Comparison of ENCODE assay signal across 27 cellular contexts in the genomic region with DNA sequence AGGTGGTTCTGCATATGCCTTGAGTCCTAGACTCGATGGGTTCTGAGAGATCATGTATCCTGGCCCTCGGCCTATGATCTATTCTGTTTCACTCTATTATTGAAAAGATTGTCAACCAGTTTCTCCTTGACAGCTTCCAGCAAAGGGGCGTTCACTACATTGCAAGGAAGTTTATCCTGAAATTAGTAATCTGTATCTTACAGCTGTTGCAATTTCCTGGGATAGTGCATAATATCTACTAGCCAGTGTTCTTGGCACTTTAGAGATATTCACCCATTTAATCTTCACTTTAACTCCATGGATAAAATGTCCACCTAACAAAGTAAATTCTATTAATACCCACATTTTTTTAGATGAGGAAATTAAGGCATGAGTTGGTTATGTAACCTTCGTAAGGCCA.
"Had no signal": no experiment of that assay in that cellular context is flagged by ENCODE, and none has a peak within 500 bp of the region (broad histone marks: within the 10 kb centered on the region; RNA-seq: fewer than 3 reads in every experiment).

No MANE protein-coding gene starts in this region.

- ATAC-seq: naive thymus-derived CD4-positive, alpha-beta T cell; natural killer cell; stimulated activated effector memory CD8-positive, alpha-beta T cell treated with anti-CD3 and anti-CD28 coated beads, Interleukin-12 subunit alpha, Interleukin-12 subunit beta, amount 100 ng/mL, for 72 hours; stimulated activated naive B cell treated with anti-CD40 and anti-IgM and Interleukin-4, amounts not matched to agents 10 μg/mL and 1 μg/mL and 100 μg/mL, for 72 hours had no signal

- H3K4me1 Mint-ChIP-seq: naive thymus-derived CD4-positive, alpha-beta T cell; natural killer cell; nephron; neural progenitor cell; stimulated activated effector memory CD8-positive, alpha-beta T cell treated with anti-CD3 and anti-CD28 coated beads, Interleukin-12 subunit alpha, Interleukin-12 subunit beta, amount 100 ng/mL, for 72 hours; stimulated activated naive B cell treated with anti-CD40 and anti-IgM and Interleukin-4, amounts not matched to agents 10 μg/mL and 1 μg/mL and 100 μg/mL, for 72 hours had no signal

- H3K27me3 ChIP-seq: neural progenitor cell, ovary, right atrium auricular region, right lobe of liver, sigmoid colon, stomach, thyroid gland, tibial nerve, upper lobe of left lung, vagina had no signal

- DNase-seq: naive thymus-derived CD4-positive, alpha-beta T cell; natural killer cell; occipital lobe; ovary; retina; right lobe of liver; sigmoid colon; small intestine; stimulated activated CD4-positive, alpha-beta T cell treated with anti-CD3 and anti-CD28 coated beads, Interleukin-15, amount 100 ng/mL, for 24 hours; stimulated activated CD4-positive, alpha-beta T cell treated with anti-CD3 and anti-CD28 coated beads, Interleukin-2, amount 100 ng/mL, for 24 hours; stimulated activated CD4-positive, alpha-beta T cell treated with anti-CD3 and anti-CD28 coated beads, Interleukin-2, amount 100 ng/mL, for 48 hours; stimulated activated CD4-positive, alpha-beta T cell treated with anti-CD3 and anti-CD28 coated beads, Interleukin-4, amount 100 ng/mL, for 24 hours; stimulated activated naive B cell treated with anti-CD40 and anti-IgM and Interleukin-4, amounts not matched to agents 10 μg/mL and 1 μg/mL and 100 μg/mL, for 72 hours; stimulated activated naive CD4-positive, alpha-beta T cell treated with Interleukin-2 at 50 U/mL for 16 hours; stomach; thyroid gland; trophoblast cell; upper lobe of left lung had no signal

- H2AFZ ChIP-seq: neural progenitor cell had no signal

- H3K9ac ChIP-seq: neural progenitor cell had no signal

- H3K4me2 ChIP-seq: neural progenitor cell had no signal

- H3K9me3 Mint-ChIP-seq: stimulated activated naive B cell treated with anti-CD40 and anti-IgM and Interleukin-4, amounts not matched to agents 10 μg/mL and 1 μg/mL and 100 μg/mL, for 72 hours had no signal

- H3K4me3 ChIP-seq: neural progenitor cell, ovary, prostate gland, right atrium auricular region, right lobe of liver, sigmoid colon, stomach, thoracic aorta, thyroid gland, tibial nerve, upper lobe of left lung, vagina had no signal

- H3K36me3 ChIP-seq: neural progenitor cell, ovary, prostate gland, right atrium auricular region, right lobe of liver, sigmoid colon, stomach, thoracic aorta, thyroid gland, tibial nerve, upper lobe of left lung, vagina had no signal

- H3K36me3 Mint-ChIP-seq: naive thymus-derived CD4-positive, alpha-beta T cell; natural killer cell; neural progenitor cell; stimulated activated effector memory CD8-positive, alpha-beta T cell treated with anti-CD3 and anti-CD28 coated beads, Interleukin-12 subunit alpha, Interleukin-12 subunit beta, amount 100 ng/mL, for 72 hours; stimulated activated naive B cell treated with anti-CD40 and anti-IgM and Interleukin-4, amounts not matched to agents 10 μg/mL and 1 μg/mL and 100 μg/mL, for 72 hours had no signal

- H3K4me3 Mint-ChIP-seq: naive thymus-derived CD4-positive, alpha-beta T cell; natural killer cell; nephron; neural progenitor cell; stimulated activated effector memory CD8-positive, alpha-beta T cell treated with anti-CD3 and anti-CD28 coated beads, Interleukin-12 subunit alpha, Interleukin-12 subunit beta, amount 100 ng/mL, for 72 hours; stimulated activated naive B cell treated with anti-CD40 and anti-IgM and Interleukin-4, amounts not matched to agents 10 μg/mL and 1 μg/mL and 100 μg/mL, for 72 hours; stimulated activated naive CD8-positive, alpha-beta T cell treated with anti-CD3 and anti-CD28 coated beads, Interleukin-15, Interleukin-2, amounts not matched to agents 100 ng/mL and 50 ng/mL, for 24 hours had no signal

- H3K27ac Mint-ChIP-seq: naive thymus-derived CD4-positive, alpha-beta T cell; natural killer cell; neural progenitor cell; stimulated activated effector memory CD8-positive, alpha-beta T cell treated with anti-CD3 and anti-CD28 coated beads, Interleukin-12 subunit alpha, Interleukin-12 subunit beta, amount 100 ng/mL, for 72 hours; stimulated activated naive B cell treated with anti-CD40 and anti-IgM and Interleukin-4, amounts not matched to agents 10 μg/mL and 1 μg/mL and 100 μg/mL, for 72 hours; stimulated activated naive CD8-positive, alpha-beta T cell treated with anti-CD3 and anti-CD28 coated beads, Interleukin-15, Interleukin-2, amounts not matched to agents 100 ng/mL and 50 ng/mL, for 24 hours had no signal

- H3K4me1 ChIP-seq: neural progenitor cell, prostate gland, right atrium auricular region, right lobe of liver, sigmoid colon, stomach, thyroid gland, tibial nerve, vagina had no signal

- H3K9me3 ChIP-seq: ovary, prostate gland, right atrium auricular region, right lobe of liver, sigmoid colon, stomach, thoracic aorta, thyroid gland, tibial nerve, upper lobe of left lung, vagina had no signal

- H3K27ac ChIP-seq: neural progenitor cell, ovary, prostate gland, right atrium auricular region, right lobe of liver, sigmoid colon, stomach, thoracic aorta, thyroid gland, tibial nerve, upper lobe of left lung, vagina had no signal
